31 cellular contexts compared by ENCODE assay signal in genomic region chr9:7042124-7042523, GRCh38.
DNase-seq lines count a peak whose midpoint lies in the region; ATAC-seq, FAIRE-seq and TF ChIP-seq lines count a peak whose summit lies in the region.
"Had no signal": no experiment of that assay in that cellular context is flagged by ENCODE, and none has a peak within 500 bp of the region (broad histone marks: within the 10 kb centered on the region; RNA-seq: fewer than 3 reads in every experiment).

No MANE protein-coding gene starts in this region.

- H3K27ac ChIP-seq in mammary epithelial cell (ENCODE audit: insufficient read depth, low read depth, low read length), result no peak overlapping the region
- no peak overlapping the region for H3K27ac ChIP-seq in Karpas-422 (ENCODE audit: low read length)
- H3K27ac ChIP-seq: BLaER1 treated with 17β-estradiol and CSF1 and Interleukin-3, amounts not matched to agents 10 nM and 100 nM; esophagus muscularis mucosa; lower lobe of right lung; stomach; thyroid gland; uterus had no signal

- H2AFZ ChIP-seq in mammary epithelial cell (ENCODE audit: low read depth, low read length) (no peak overlapping the region), Karpas-422 (ENCODE audit: low read length) (no peak overlapping the region)

- H3K4me2 ChIP-seq in mammary epithelial cell (ENCODE audit: insufficient read depth, low read depth, low read length) (no peak overlapping the region), Karpas-422 (ENCODE audit: low read depth, low read length, poor library complexity, severe bottlenecking) (no peak overlapping the region)
- H3K4me2 ChIP-seq: BLaER1 treated with 17β-estradiol and CSF1 and Interleukin-3, amounts not matched to agents 10 nM and 100 nM had no signal

- CTCF ChIA-PET in mammary epithelial cell (lab: Charles Lee; ENCODE audit: low non-redundant PET), result no interaction called here

- H3K9me3 ChIP-seq in mammary epithelial cell (replicated peaks; ENCODE audit: insufficient read depth, low read length) (no peaks in the 10 kb centered on the region), Karpas-422 (ENCODE audit: low read length) (no peaks in the 10 kb centered on the region)
- H3K9me3 ChIP-seq: BLaER1 treated with 17β-estradiol and CSF1 and Interleukin-3, amounts not matched to agents 10 nM and 100 nM; esophagus muscularis mucosa; lower lobe of right lung; stomach; thyroid gland; uterus had no signal

- H3K79me2 ChIP-seq in mammary epithelial cell (ENCODE audit: insufficient read depth, low read length) (no peaks in the 10 kb centered on the region), Karpas-422 (ENCODE audit: low read length) (no peaks in the 10 kb centered on the region)

- intact Hi-C loops in mammary epithelial cell (cut with micrococcal nuclease), result no loop called here

- no peaks in the 10 kb centered on the region for H3K4me1 ChIP-seq in mammary epithelial cell (ENCODE audit: insufficient read depth, low read length)
- H3K4me1 ChIP-seq in Karpas-422 (ENCODE audit: low read length), result peaks cover 6% of the 10 kb centered on the region
- H3K4me1 ChIP-seq: BLaER1 treated with 17β-estradiol and CSF1 and Interleukin-3, amounts not matched to agents 10 nM and 100 nM; esophagus muscularis mucosa; lower lobe of right lung; stomach; thyroid gland; uterus had no signal

- no peak overlapping the region for H3K4me3 ChIP-seq in HFF-Myc (replicated peaks; ENCODE audit: low read depth, low read length)
- no peak overlapping the region for H3K4me3 ChIP-seq in mammary epithelial cell (replicated peaks in 1 of 3; ENCODE audit: insufficient read depth in 1 of 3, low read depth in 2 of 3, low read length in 3 of 3)
- H3K4me3 ChIP-seq in Karpas-422 (ENCODE audit: low read length), result no peak overlapping the region
- H3K4me3 ChIP-seq: BLaER1 treated with 17β-estradiol and CSF1 and Interleukin-3, amounts not matched to agents 10 nM and 100 nM; esophagus muscularis mucosa; lower lobe of right lung; stomach; thyroid gland; uterus had no signal

- WGBS in mammary epithelial cell (ENCODE audit: low coverage, missing lambda C conversion rate), result 100% methylated on average over 3 of the region's 3 CpGs

- dilution Hi-C loops in mammary epithelial cell (cut with HindIII; ENCODE audit: low sequenced_read_pairs), result no loop called here

- H3K36me3 ChIP-seq in mammary epithelial cell (ENCODE audit: insufficient read depth, low read length), result peaks cover 2% of the 10 kb centered on the region
- 0 out of 2 replicates have a peak, but pooled peaks cover 3% of the 10 kb centered on the region for H3K36me3 ChIP-seq in Karpas-422 (ENCODE audit: insufficient read depth, low read length)
- H3K36me3 ChIP-seq: thyroid gland, uterus had no signal

- ATAC-seq in HG03095 (IDR thresholded peaks at IDR 0.05; ENCODE audit: unreplicated experiment), result no peak
- ATAC-seq: activated naive CD8-positive, alpha-beta T cell treated with anti-CD3 and anti-CD28 coated beads, Interleukin-2, amount 50 U/mL, for 24 hours; lower lobe of right lung; naive thymus-derived CD8-positive, alpha-beta T cell; sciatic nerve; T-helper 17 cell had no signal

- FAIRE-seq in D721Med (lab: Jason Lieb, UNC) (peak; percentile 25), RCC 7860 (lab: Jason Lieb, UNC) (no peak)

- H4K20me1 ChIP-seq in mammary epithelial cell (ENCODE audit: insufficient read depth, low read length) (no peaks in the 10 kb centered on the region), Karpas-422 (ENCODE audit: insufficient read depth, low read depth, low read length) (no peaks in the 10 kb centered on the region)
- H4K20me1 ChIP-seq: BLaER1 treated with 17β-estradiol and CSF1 and Interleukin-3, amounts not matched to agents 10 nM and 100 nM had no signal

- H3K9ac ChIP-seq in mammary epithelial cell (ENCODE audit: insufficient read depth, low read length) (no peak overlapping the region), Karpas-422 (ENCODE audit: low read length) (no peak overlapping the region)
- H3K9ac ChIP-seq: BLaER1 treated with 17β-estradiol and CSF1 and Interleukin-3, amounts not matched to agents 10 nM and 100 nM had no signal

- H3K27me3 ChIP-seq in mammary epithelial cell (ENCODE audit: insufficient read depth, low read length) (no peaks in the 10 kb centered on the region), Karpas-422 (ENCODE audit: low read length) (no peaks in the 10 kb centered on the region)
- H3K27me3 ChIP-seq: BLaER1 treated with 17β-estradiol and CSF1 and Interleukin-3, amounts not matched to agents 10 nM and 100 nM; esophagus muscularis mucosa; stomach; thyroid gland; uterus had no signal

- TF ChIP-seq CTCF in D721Med (IDR thresholded peaks at IDR 0.05; ENCODE audit: insufficient read depth, missing control alignments) (no peak), HFF-Myc (IDR thresholded peaks at IDR 0.05; ENCODE audit: low read depth, low read length, missing control alignments) (no peak), mammary epithelial cell (conservative IDR thresholded peaks at IDR 0.05 in 1 of 2, IDR thresholded peaks at IDR 0.05 in 1 of 2; ENCODE audit: extremely low read depth in 1 of 2, insufficient read depth in 1 of 2, low read depth in 1 of 2, low read length in 2 of 2) (no peak)

- no TSS peak for BruUV-seq in mammary epithelial cell (replicated peaks; lab: Mats Ljungman, UMichigan)

- DNase-seq in D721Med (ENCODE audit: insufficient read length, low spot score) (no peak), HFF-Myc (ENCODE audit: extremely low read depth, low read depth) (peak; percentile 16), mammary epithelial cell (peak; percentile 45), fibroblast of the conjunctiva (ENCODE audit: low read depth) (peak; percentile 47), Karpas-422 (no peak), RCC 7860 (ENCODE audit: low spot score) (no peak)
- DNase-seq: ACHN; activated CD4-positive, alpha-beta T cell treated with anti-CD3 and anti-CD28 coated beads, Interleukin-2, amount 50 U/mL, for 48 hours; activated CD4-positive, CD25-positive, alpha-beta regulatory T cell treated with anti-CD3 and anti-CD28 coated beads, Interleukin-2, amount 50 U/mL, for 72 hours; activated naive CD4-positive, alpha-beta T cell; activated naive CD8-positive, alpha-beta T cell treated with anti-CD3 and anti-CD28 coated beads, Interleukin-2, amount 50 U/mL, for 24 hours; dermis blood vessel endothelial cell; DMS153; endodermal cell; GOT3; hypothalamus; lower lobe of right lung; naive thymus-derived CD8-positive, alpha-beta T cell; NCI-H1092 treated with DMSO at 0.1 percent for 48 hours; NCI-H1694 treated with DMSO at 0.1 percent for 48 hours; NCI-H2171; NCI-H510A; stimulated activated CD4-positive, alpha-beta T cell treated with anti-CD3 and anti-CD28 coated beads, Interleukin-4, amount 100 ng/mL, for 1 hour; stomach; T-helper 17 cell; thyroid gland; uterus had no signal

- H3K9me2 ChIP-seq in Karpas-422 (replicated peaks; ENCODE audit: insufficient read depth, low read length), result no peaks in the 10 kb centered on the region

- in situ Hi-C loops in mammary epithelial cell (cut with MboI; ENCODE audit: low sequenced_read_pairs in 2 of 2), result no loop called here

Comparison
In these comparisons a context has a peak if more than half of its experiments do, and no peak if none do; other contexts are left out.
1. DNase-seq: peak in HFF-Myc (single experiment), mammary epithelial cell (single experiment) and fibroblast of the conjunctiva (single experiment); none in D721Med (single experiment), Karpas-422 (single experiment) and RCC 7860 (single experiment).